9 cellular contexts compared by ENCODE assay signal in genomic region chr13:99548448-99548847, GRCh38. TPM values are rescaled to one million over a fixed set of nuclear protein-coding genes. Genes with fewer than 3 reads are reported as not detected.
DNase-seq lines count a peak whose midpoint lies in the region; ATAC-seq and TF ChIP-seq lines count a peak whose summit lies in the region.
"Had no signal": no experiment of that assay in that cellular context is flagged by ENCODE, and none has a peak within 500 bp of the region (broad histone marks: within the 10 kb centered on the region; RNA-seq: fewer than 3 reads in every experiment).

No MANE protein-coding gene starts in this region.

- no peaks in the 10 kb centered on the region for H3K9me3 ChIP-seq in MM.1S (replicated peaks; ENCODE audit: insufficient read depth, low read length)
- H3K9me3 ChIP-seq in uterus: no peaks in the 10 kb centered on the region
- H3K9me3 ChIP-seq: HAP-1 had no signal

- peak overlapping the region; percentile 6; the same call in 1 of the 2 replicates for H3K27ac ChIP-seq in MM.1S (ENCODE audit: low read length)
- no peak overlapping the region for H3K27ac ChIP-seq in uterus

- H3K27ac Mint-ChIP-seq in stimulated activated memory B cell treated with anti-CD40 and anti-IgM and Interleukin-4, amounts not matched to agents 10 μg/mL and 1 μg/mL and 100 μg/mL, for 72 hours: peak overlapping the region; percentile 71

- H3K9ac ChIP-seq in MM.1S (ENCODE audit: low read length): no peak overlapping the region; the same call in 1 of the 2 replicates

- no peak for DNase-seq in activated T-cell treated with anti-CD3 and anti-CD28 coated beads, Interleukin-2, amount 50 U/mL, for 4 hours
- DNase-seq in activated T-cell treated with anti-CD3 and anti-CD28 coated beads for 4 hours (no peak), MM.1S (peak; percentile 55), GM10266 (ENCODE audit: extremely low spot score) (no peak), uterus (no peak), epidermal melanocyte (ENCODE audit: insufficient read length, low spot score) (no peak)

- H3K4me2 ChIP-seq in MM.1S (ENCODE audit: low read depth, low read length): peak overlapping the region; percentile 29

- H3K27me3 Mint-ChIP-seq in activated T-cell treated with anti-CD3 and anti-CD28 coated beads, Interleukin-2, amount 50 U/mL, for 4 hours (ENCODE audit: low read depth): no peaks in the 10 kb centered on the region
- H3K27me3 Mint-ChIP-seq in stimulated activated memory B cell treated with anti-CD40 and anti-IgM and Interleukin-4, amounts not matched to agents 10 μg/mL and 1 μg/mL and 100 μg/mL, for 72 hours: no peaks in the 10 kb centered on the region

- intact Hi-C loops in uterus (cut with DNase I; ENCODE audit: low total_unique reads): no loop called here

- H3K36me3 Mint-ChIP-seq in activated T-cell treated with anti-CD3 and anti-CD28 coated beads, Interleukin-2, amount 50 U/mL, for 4 hours (ENCODE audit: insufficient read depth): peaks cover 60% of the 10 kb centered on the region
- H3K36me3 Mint-ChIP-seq in stimulated activated memory B cell treated with anti-CD40 and anti-IgM and Interleukin-4, amounts not matched to agents 10 μg/mL and 1 μg/mL and 100 μg/mL, for 72 hours: peaks cover 57% of the 10 kb centered on the region

- H4K20me1 ChIP-seq in MM.1S (ENCODE audit: insufficient read depth, low read length): no peaks in the 10 kb centered on the region

- H3K36me3 ChIP-seq in MM.1S (replicated peaks; ENCODE audit: insufficient read depth, low read length) (peaks cover 6% of the 10 kb centered on the region; the same call in 1 of the 2 replicates), uterus (no peaks in the 10 kb centered on the region)

- H3K4me1 ChIP-seq in MM.1S (ENCODE audit: low read length): peaks cover 21% of the 10 kb centered on the region
- H3K4me1 ChIP-seq in uterus: no peaks in the 10 kb centered on the region
- H3K4me1 ChIP-seq: HAP-1 had no signal

- H3K4me3 Mint-ChIP-seq in activated T-cell treated with anti-CD3 and anti-CD28 coated beads, Interleukin-2, amount 50 U/mL, for 4 hours: no peak overlapping the region
- no peak overlapping the region for H3K4me3 Mint-ChIP-seq in stimulated activated memory B cell treated with anti-CD40 and anti-IgM and Interleukin-4, amounts not matched to agents 10 μg/mL and 1 μg/mL and 100 μg/mL, for 72 hours

- no peaks in the 10 kb centered on the region for H3K9me3 Mint-ChIP-seq in activated T-cell treated with anti-CD3 and anti-CD28 coated beads, Interleukin-2, amount 50 U/mL, for 4 hours
- H3K9me3 Mint-ChIP-seq in stimulated activated memory B cell treated with anti-CD40 and anti-IgM and Interleukin-4, amounts not matched to agents 10 μg/mL and 1 μg/mL and 100 μg/mL, for 72 hours: no peaks in the 10 kb centered on the region

- no peak for TF ChIP-seq POLR2A in uterus (IDR thresholded peaks at IDR 0.05)

- H3K9me2 ChIP-seq in MM.1S (replicated peaks; ENCODE audit: insufficient read depth, low read length): no peaks in the 10 kb centered on the region

- no peak overlapping the region for H2AFZ ChIP-seq in MM.1S (ENCODE audit: low read length)

- no peak overlapping the region for H3K4me3 ChIP-seq in MM.1S (ENCODE audit: low read length)
- no peak overlapping the region for H3K4me3 ChIP-seq in uterus
- H3K4me3 ChIP-seq: HAP-1 had no signal

- ATAC-seq in activated T-cell treated with anti-CD3 and anti-CD28 coated beads, Interleukin-2, amount 50 U/mL, for 4 hours: peak; percentile 48 to 56
- ATAC-seq in HG02759 (IDR thresholded peaks at IDR 0.05; ENCODE audit: unreplicated experiment): peak; percentile 67
- ATAC-seq in stimulated activated memory B cell treated with anti-CD40 and anti-IgM and Interleukin-4, amounts not matched to agents 10 μg/mL and 1 μg/mL and 100 μg/mL, for 72 hours: peak; percentile 70

- H3K27me3 ChIP-seq in MM.1S (replicated peaks; ENCODE audit: insufficient read depth, low read length): no peaks in the 10 kb centered on the region
- H3K27me3 ChIP-seq in uterus: no peaks in the 10 kb centered on the region

- H3K4me1 Mint-ChIP-seq in activated T-cell treated with anti-CD3 and anti-CD28 coated beads, Interleukin-2, amount 50 U/mL, for 4 hours (ENCODE audit: low read depth): peaks cover 31% of the 10 kb centered on the region
- peaks cover 55% of the 10 kb centered on the region for H3K4me1 Mint-ChIP-seq in stimulated activated memory B cell treated with anti-CD40 and anti-IgM and Interleukin-4, amounts not matched to agents 10 μg/mL and 1 μg/mL and 100 μg/mL, for 72 hours

- H3F3A ChIP-seq in MM.1S (ENCODE audit: insufficient read depth, low read length): peaks cover 15% of the 10 kb centered on the region

- H3K79me2 ChIP-seq in MM.1S (ENCODE audit: low read length): no peaks in the 10 kb centered on the region

- TF ChIP-seq CTCF in MM.1S (IDR thresholded peaks at IDR 0.05; ENCODE audit: low read length) (no peak), GM10266 (IDR thresholded peaks at IDR 0.05; ENCODE audit: control insufficient read depth, insufficient read depth, low read depth, missing control alignments) (no peak), uterus (IDR thresholded peaks at IDR 0.05) (no peak)

RNA-seq across cellular contexts. Expression of gene TM9SF2, which starts 47.2 kb away (rescaled TPM):
- 10 to 100 TPM; 54.5 to 55.8 (median 55.3) TPM for total RNA-seq in activated T-cell treated with anti-CD3 and anti-CD28 coated beads, Interleukin-2, amount 50 U/mL, for 4 hours
- 100 to 1,000 TPM in 2 of 4 donors, 10 to 100 TPM in 2; 70.9 to 219 (median 99.9) TPM for total RNA-seq in uterus

RNA-seq across cellular contexts. Expression of gene CLYBL, which starts 58.0 kb away (rescaled TPM):
- total RNA-seq in activated T-cell treated with anti-CD3 and anti-CD28 coated beads, Interleukin-2, amount 50 U/mL, for 4 hours: 1 to 10 TPM; 2.2 to 3.1 (median 2.7) TPM
- 10 to 100 TPM in 1 of 4 donors, 1 to 10 TPM in 2, under 1 TPM in 1; 0.29 to 34.3 (median 7.2) TPM for total RNA-seq in uterus
